11 cellular contexts compared by ENCODE assay signal in genomic region chr6:56539503-56540105, GRCh38.
A peak's percentile ranks its signal among the peaks of the same experiment; 100 is the strongest.
DNase-seq lines count a peak whose midpoint lies in the region; ATAC-seq and TF ChIP-seq lines count a peak whose summit lies in the region.
"Had no signal": no experiment of that assay in that cellular context is flagged by ENCODE, and none has a peak within 500 bp of the region (broad histone marks: within the 10 kb centered on the region; RNA-seq: fewer than 3 reads in every experiment).

No MANE protein-coding gene starts in this region.

- peaks cover 13% of the 10 kb centered on the region for H3K36me3 ChIP-seq in BE2C
- H3K36me3 ChIP-seq in OCI-LY3 (replicated peaks; ENCODE audit: low read depth, low read length), result no peaks in the 10 kb centered on the region
- H3K36me3 ChIP-seq in esophagus muscularis mucosa, result peaks cover 0 to 22% (median 11%) of the 10 kb centered on the region in 4 donors
- no peaks in the 10 kb centered on the region for H3K36me3 ChIP-seq in prostate gland

- H3K4me1 ChIP-seq in BE2C, result peaks cover 7% of the 10 kb centered on the region; the same call in 1 of the 2 replicates
- H3K4me1 ChIP-seq in OCI-LY3 (ENCODE audit: low read length), result peaks cover 19% of the 10 kb centered on the region
- H3K4me1 ChIP-seq in esophagus muscularis mucosa, result peaks cover 43 to 71% (median 62%) of the 10 kb centered on the region in 4 donors
- no peaks in the 10 kb centered on the region for H3K4me1 ChIP-seq in prostate gland (replicated peaks)

- TF ChIP-seq CTCF in BE2C (IDR thresholded peaks at IDR 0.05; ENCODE audit: low read depth, low read length) (no peak), OCI-LY3 (IDR thresholded peaks at IDR 0.05; ENCODE audit: low read depth, low read length) (no peak), esophagus muscularis mucosa (IDR thresholded peaks at IDR 0.05) (no peak), prostate gland (IDR thresholded peaks at IDR 0.05) (no peak)

- H3K9ac ChIP-seq in OCI-LY3 (ENCODE audit: low read length), result no peak overlapping the region

- no peak overlapping the region for H2AFZ ChIP-seq in OCI-LY3 (ENCODE audit: low read depth, low read length)

- H3K4me2 ChIP-seq in OCI-LY3 (ENCODE audit: low read length), result peak overlapping the region; percentile 67

- no peak for ATAC-seq in GM21515 (IDR thresholded peaks at IDR 0.05; ENCODE audit: unreplicated experiment)
- no peak for ATAC-seq in HG03469 (IDR thresholded peaks at IDR 0.05; ENCODE audit: unreplicated experiment)

- no peaks in the 10 kb centered on the region for H3K79me2 ChIP-seq in OCI-LY3 (ENCODE audit: low read length)

- H3K4me3 ChIP-seq in BE2C (ENCODE audit: low read depth, low read length), result peak overlapping the region; percentile 22
- H3K4me3 ChIP-seq in OCI-LY3 (ENCODE audit: low read length), result peak overlapping the region; percentile 39; the same call in 1 of the 2 replicates
- H3K4me3 ChIP-seq in esophagus muscularis mucosa, result peak overlapping the region; percentile 61 to 78 (median 68)
- H3K4me3 ChIP-seq in prostate gland, result peak overlapping the region; percentile 50 to 53

- no peak for TF ChIP-seq POLR2A in esophagus muscularis mucosa (IDR thresholded peaks at IDR 0.05; ENCODE audit: low read depth)
- TF ChIP-seq POLR2A in prostate gland (IDR thresholded peaks at IDR 0.05), result no peak

- H3K27me3 ChIP-seq in BE2C (no peaks in the 10 kb centered on the region), OCI-LY3 (ENCODE audit: low read depth, low read length) (no peaks in the 10 kb centered on the region), esophagus muscularis mucosa (no peaks in the 10 kb centered on the region), prostate gland (replicated peaks; ENCODE audit: insufficient read depth) (no peaks in the 10 kb centered on the region)

- intact Hi-C loops in esophagus muscularis mucosa (cut with DNase I), result loop anchor here (2.0 to 5.0 kb wide), 2 partner anchors 47 to 165 kb away; no protein-coding TSS in a partner anchor
- intact Hi-C loops in prostate gland (cut with DNase I), result loop anchor here (2.0 kb wide), 1 partner anchor 167 kb away; no protein-coding TSS in a partner anchor

- H3K9me3 ChIP-seq in BE2C, result no peaks in the 10 kb centered on the region
- no peaks in the 10 kb centered on the region for H3K9me3 ChIP-seq in OCI-LY3 (ENCODE audit: insufficient read depth, low read length)
- no peaks in the 10 kb centered on the region for H3K9me3 ChIP-seq in esophagus muscularis mucosa
- H3K9me3 ChIP-seq in prostate gland, result no peaks in the 10 kb centered on the region

- no peaks in the 10 kb centered on the region for H4K20me1 ChIP-seq in OCI-LY3 (ENCODE audit: insufficient read depth, low read length)

- DNase-seq in BE2C, result no peak
- DNase-seq in esophagus muscularis mucosa (ENCODE audit: extremely low spot score), result no peak
- no peak for DNase-seq in prostate gland (ENCODE audit: low spot score)
- DNase-seq in AG08395 (ENCODE audit: low spot score), result no peak
- DNase-seq in NCI-H1417 treated with DMSO at 0.1 percent for 48 hours (lab: John Stamatoyannopoulos, UW), result no peak
- DNase-seq: activated naive CD4-positive, alpha-beta T cell treated with anti-CD3 and anti-CD28 coated beads for 36 hours; CD4-positive, alpha-beta memory T cell; NCI-H1694 had no signal

- TF ChIP-seq EP300 in esophagus muscularis mucosa (IDR thresholded peaks at IDR 0.05), result no peak

- H3K27ac ChIP-seq in OCI-LY3 (ENCODE audit: low read length) (no peak overlapping the region), esophagus muscularis mucosa (replicated peaks in 1 of 4) (peak overlapping the region; percentile 91 to 97 (median 92)), prostate gland (peak overlapping the region; percentile 95 to 97)
